ENCODE assay signal across 1 cellular context in genomic region chr3:50321844-50322385, GRCh38.
TF ChIP-seq lines count a peak whose summit lies in the region.

No MANE protein-coding gene starts in this region.

TF ChIP-seq in GM12878, 131 proteins besides CTCF, POLR2A, EP300 and RAD21:
- TF ChIP-seq ZNF217 (IDR thresholded peaks at IDR 0.05) = no peak
- 0 out of 2 replicates have a peak, but pooled peaks have one; percentile 13 for TF ChIP-seq SMARCA5 (IDR thresholded peaks at IDR 0.05)
- no peak for TF ChIP-seq STAT3 (IDR thresholded peaks at IDR 0.05; ENCODE audit: low read depth, low read length)
- peak; percentile 38; the same call in 1 of the 2 replicates for TF ChIP-seq YY1 (IDR thresholded peaks at IDR 0.05; ENCODE audit: low read depth, low read length)
- TF ChIP-seq NR2F1 (conservative IDR thresholded peaks at IDR 0.05) = peak; percentile 48; the same call in 1 of the 2 replicates
- TF ChIP-seq TCF3 (IDR thresholded peaks at IDR 0.05; ENCODE audit: borderline replicate concordance, insufficient read depth, low read depth, low read length) = no peak
- no peak for TF ChIP-seq NRF1 (conservative IDR thresholded peaks at IDR 0.05; ENCODE audit: low read depth, low read length)
- TF ChIP-seq EGR1 (IDR thresholded peaks at IDR 0.05; ENCODE audit: borderline replicate concordance in 1 of 2, low read depth in 2 of 2, low read length in 2 of 2) = 0 out of 3 replicates have a peak, but pooled peaks of 1 of the 2 experiments have one; percentile 3
- TF ChIP-seq, protein P1, sequence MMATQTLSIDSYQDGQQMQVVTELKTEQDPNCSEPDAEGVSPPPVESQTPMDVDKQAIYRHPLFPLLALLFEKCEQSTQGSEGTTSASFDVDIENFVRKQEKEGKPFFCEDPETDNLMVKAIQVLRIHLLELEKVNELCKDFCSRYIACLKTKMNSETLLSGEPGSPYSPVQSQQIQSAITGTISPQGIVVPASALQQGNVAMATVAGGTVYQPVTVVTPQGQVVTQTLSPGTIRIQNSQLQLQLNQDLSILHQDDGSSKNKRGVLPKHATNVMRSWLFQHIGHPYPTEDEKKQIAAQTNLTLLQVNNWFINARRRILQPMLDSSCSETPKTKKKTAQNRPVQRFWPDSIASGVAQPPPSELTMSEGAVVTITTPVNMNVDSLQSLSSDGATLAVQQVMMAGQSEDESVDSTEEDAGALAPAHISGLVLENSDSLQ (IDR thresholded peaks at IDR 0.05) = 0 out of 2 replicates have a peak, but pooled peaks have one; percentile 3
